ENCODE assay signal across 8 cellular contexts in genomic region chr11:2898366-2899079, GRCh38. TPM values are rescaled to one million over a fixed set of nuclear protein-coding genes. Genes with fewer than 3 reads are reported as not detected.
A peak's percentile ranks its signal among the peaks of the same experiment; 100 is the strongest.
DNase-seq lines count a peak whose midpoint lies in the region; ATAC-seq and TF ChIP-seq lines count a peak whose summit lies in the region.

No MANE protein-coding gene starts in this region.

- ATAC-seq in CD4-positive, alpha-beta T cell (ENCODE audit: poor library complexity): peak; percentile 61
- ATAC-seq in HG02763 (IDR thresholded peaks at IDR 0.05; ENCODE audit: unreplicated experiment) (no peak), GM18498 (IDR thresholded peaks at IDR 0.05; ENCODE audit: unreplicated experiment) (no peak)

- POLR2A ChIA-PET in CD4-positive, alpha-beta T cell (lab: Charles Lee): no interaction called here
- POLR2A ChIA-PET in activated CD4-positive, alpha-beta memory T cell treated with anti-CD3 and anti-CD28 coated beads for 36 hours (lab: Charles Lee): interaction anchor here (1.1 kb wide), 1 partner anchor 31 kb away, joined by 9 read pairs; the partner anchor contains the start of gene PHLDA2

- no CpG with 5 or more reads among the region's 12 CpGs for WGBS in neuronal stem cell (ENCODE audit: extremely low coverage in 2 of 2, insufficient read length in 2 of 2, insufficient replicate concordance in 1 of 2), 2 donors

- no peak overlapping the region for H3K4me2 ChIP-seq in neuronal stem cell (ENCODE audit: insufficient read depth, low read length, poor library complexity, severe bottlenecking)

- no peaks in the 10 kb centered on the region for H3K9me3 ChIP-seq in CD4-positive, alpha-beta T cell (ENCODE audit: control insufficient read depth, low read length)
- no peaks in the 10 kb centered on the region for H3K9me3 ChIP-seq in neuronal stem cell (replicated peaks in 1 of 2; ENCODE audit: control insufficient read depth in 2 of 2, insufficient read depth in 1 of 2, low read depth in 1 of 2, low read length in 2 of 2)

- H4K91ac ChIP-seq in neuronal stem cell (ENCODE audit: low read depth, low read length, poor library complexity): no peak overlapping the region

- H3K23ac ChIP-seq in neuronal stem cell (ENCODE audit: low read depth, low read length, poor library complexity): no peak overlapping the region

- no peaks in the 10 kb centered on the region for H3K36me3 ChIP-seq in neuronal stem cell (replicated peaks in 1 of 2; ENCODE audit: control insufficient read depth in 2 of 2, insufficient read depth in 2 of 2, low read length in 2 of 2)

- CTCF ChIA-PET in CD4-positive, alpha-beta T cell (lab: Charles Lee): interaction anchor here (1.2 to 1.8 kb wide), 2 partner anchors 10 to 366 kb away, joined by 6 to 10 read pairs; no protein-coding TSS in a partner anchor
- CTCF ChIA-PET in activated CD4-positive, alpha-beta memory T cell treated with anti-CD3 and anti-CD28 coated beads for 36 hours (lab: Charles Lee): interaction anchor here (0.6 to 1.8 kb wide), 7 partner anchors 9 to 593 kb away, joined by 3 to 10 read pairs (median 3); no protein-coding TSS in a partner anchor

- intact Hi-C loops in CD4-positive, alpha-beta T cell (cut with DNase I, micrococcal nuclease): loop anchor here in 1 of 2 experiments (10.0 kb wide), 2 partner anchors 704 to 1134 kb away; partner anchors contain the start of gene CTSD
- intact Hi-C loops in activated CD4-positive, alpha-beta memory T cell treated with anti-CD3 and anti-CD28 coated beads for 36 hours (cut with micrococcal nuclease): no loop called here

- H3K4ac ChIP-seq in neuronal stem cell (ENCODE audit: low read length): no peak overlapping the region

- H3K9me3 Mint-ChIP-seq in CD4-positive, alpha-beta T cell: no peaks in the 10 kb centered on the region
- H3K9me3 Mint-ChIP-seq in activated CD4-positive, alpha-beta memory T cell treated with anti-CD3 and anti-CD28 coated beads for 36 hours: no peaks in the 10 kb centered on the region
- no peaks in the 10 kb centered on the region for H3K9me3 Mint-ChIP-seq in endothelial cell (ENCODE audit: unreplicated experiment)

- no peaks in the 10 kb centered on the region for H3K27me3 ChIP-seq in CD4-positive, alpha-beta T cell (ENCODE audit: control insufficient read depth, insufficient read depth, low read length)
- H3K27me3 ChIP-seq in neuronal stem cell (ENCODE audit: control insufficient read depth in 3 of 3, insufficient read depth in 3 of 3, low read depth in 1 of 3, low read length in 3 of 3): peaks cover 0 to 2% (median 0%) of the 10 kb centered on the region in 3 experiments

- H2BK120ac ChIP-seq in neuronal stem cell (ENCODE audit: low read depth, low read length): no peak overlapping the region

- peak overlapping the region; percentile 77 for H2AFZ ChIP-seq in neuronal stem cell (ENCODE audit: low read length)

- no peaks in the 10 kb centered on the region for H3K36me3 Mint-ChIP-seq in CD4-positive, alpha-beta T cell (ENCODE audit: low read depth)
- H3K36me3 Mint-ChIP-seq in activated CD4-positive, alpha-beta memory T cell treated with anti-CD3 and anti-CD28 coated beads for 36 hours: no peaks in the 10 kb centered on the region
- H3K36me3 Mint-ChIP-seq in endothelial cell (ENCODE audit: low read depth, unreplicated experiment): peaks cover 4% of the 10 kb centered on the region

- H3K4me3 ChIP-seq in neuronal stem cell (ENCODE audit: low read length in 2 of 2): no peak overlapping the region

- no peak for TF ChIP-seq CTCF in CD4-positive, alpha-beta T cell (IDR thresholded peaks at IDR 0.05)
- no peak for TF ChIP-seq CTCF in endothelial cell (IDR thresholded peaks at IDR 0.05; ENCODE audit: unreplicated experiment)

- H3K4me1 Mint-ChIP-seq in CD4-positive, alpha-beta T cell (ENCODE audit: low read depth): peaks cover 38% of the 10 kb centered on the region
- peaks cover 28% of the 10 kb centered on the region for H3K4me1 Mint-ChIP-seq in activated CD4-positive, alpha-beta memory T cell treated with anti-CD3 and anti-CD28 coated beads for 36 hours (ENCODE audit: low read depth)
- H3K4me1 Mint-ChIP-seq in endothelial cell (ENCODE audit: unreplicated experiment): peaks cover 24% of the 10 kb centered on the region

- DNase-seq in CD4-positive, alpha-beta T cell: peak; percentile 22 to 62 (median 47)
- DNase-seq in M059J (ENCODE audit: low read depth) (peak; percentile 93), endothelial cell (ENCODE audit: low spot score) (no peak), neuronal stem cell (ENCODE audit: low spot score) (no peak), putamen (ENCODE audit: low spot score) (no peak)
- DNase-seq in activated CD4-positive, alpha-beta memory T cell treated with anti-CD3 and anti-CD28 coated beads for 36 hours: peak; percentile 80

- H3K27ac ChIP-seq in CD4-positive, alpha-beta T cell (ENCODE audit: low read depth, low read length): peak overlapping the region; percentile 16
- H3K27ac ChIP-seq in neuronal stem cell (replicated peaks; ENCODE audit: low read length): no peak overlapping the region

- peak overlapping the region; percentile 15 for H3K18ac ChIP-seq in neuronal stem cell (ENCODE audit: low read length)

- peaks cover 12 to 15% of the 10 kb centered on the region in 2 donors for H3K4me1 ChIP-seq in neuronal stem cell (ENCODE audit: control insufficient read depth in 2 of 2, insufficient read depth in 1 of 2, low read depth in 1 of 2, low read length in 2 of 2)

- H3K27me3 Mint-ChIP-seq in CD4-positive, alpha-beta T cell: no peaks in the 10 kb centered on the region
- H3K27me3 Mint-ChIP-seq in activated CD4-positive, alpha-beta memory T cell treated with anti-CD3 and anti-CD28 coated beads for 36 hours: no peaks in the 10 kb centered on the region
- peaks cover 10% of the 10 kb centered on the region for H3K27me3 Mint-ChIP-seq in endothelial cell (ENCODE audit: unreplicated experiment)

- peak overlapping the region; percentile 58 for H3K27ac Mint-ChIP-seq in CD4-positive, alpha-beta T cell
- H3K27ac Mint-ChIP-seq in activated CD4-positive, alpha-beta memory T cell treated with anti-CD3 and anti-CD28 coated beads for 36 hours: peak overlapping the region; percentile 79
- peak overlapping the region; percentile 9 for H3K27ac Mint-ChIP-seq in endothelial cell (ENCODE audit: unreplicated experiment)

- H2AK5ac ChIP-seq in neuronal stem cell (ENCODE audit: low read depth, low read length): no peak overlapping the region

- H3K9ac ChIP-seq in neuronal stem cell (ENCODE audit: low read depth, low read length, poor library complexity): no peak overlapping the region

- H2BK12ac ChIP-seq in neuronal stem cell (ENCODE audit: low read length): no peak overlapping the region

- H4K8ac ChIP-seq in neuronal stem cell (ENCODE audit: low read depth, low read length): no peak overlapping the region

- no peaks in the 10 kb centered on the region for H3K79me1 ChIP-seq in neuronal stem cell (ENCODE audit: low read depth, low read length)

- peak overlapping the region; percentile 78 for H3K14ac ChIP-seq in neuronal stem cell (ENCODE audit: low read length)

- H2BK15ac ChIP-seq in neuronal stem cell (ENCODE audit: low read length): peak overlapping the region; percentile 28

- H3K4me3 Mint-ChIP-seq in CD4-positive, alpha-beta T cell: peak overlapping the region; percentile 74
- H3K4me3 Mint-ChIP-seq in activated CD4-positive, alpha-beta memory T cell treated with anti-CD3 and anti-CD28 coated beads for 36 hours: peak overlapping the region; percentile 54
- peak overlapping the region; percentile 37 for H3K4me3 Mint-ChIP-seq in endothelial cell (ENCODE audit: unreplicated experiment)

- H2BK5ac ChIP-seq in neuronal stem cell (ENCODE audit: low read length): peak overlapping the region; percentile 68

RNA-seq across cellular contexts. Expression of gene CDKN1C, which starts 12.9 kb away (rescaled TPM):
- total RNA-seq in CD4-positive, alpha-beta T cell: 1 to 10 TPM; 1.9 to 2.5 TPM
- 4.4 and 6.2 TPM in 2 replicates for total RNA-seq in M059J (2014; rRNA removed; shearing (Covaris generic))
- total RNA-seq in activated CD4-positive, alpha-beta memory T cell treated with anti-CD3 and anti-CD28 coated beads for 36 hours: under 1 TPM; 0.41 to 0.69 TPM
- 25.3 TPM for total RNA-seq in endothelial cell (ENCODE audit: unreplicated experiment)
- 45.4 TPM for polyA plus RNA-seq in neuronal stem cell (2013, experiment 1 of 2)
- 48.3 TPM for polyA plus RNA-seq in neuronal stem cell (2013, experiment 2 of 2)

RNA-seq across cellular contexts. Expression of gene PHLDA2, which starts 30.7 kb away (rescaled TPM):
- total RNA-seq in CD4-positive, alpha-beta T cell: 1 to 10 TPM; 1.1 to 1.3 TPM
- total RNA-seq in M059J (2014; rRNA removed; shearing (Covaris generic)): 9.1 and 18.9 TPM in 2 replicates
- 1 to 10 TPM; 7.6 to 8.3 TPM for total RNA-seq in activated CD4-positive, alpha-beta memory T cell treated with anti-CD3 and anti-CD28 coated beads for 36 hours
- total RNA-seq in endothelial cell (ENCODE audit: unreplicated experiment): 8.1 TPM
- 6.3 TPM for polyA plus RNA-seq in neuronal stem cell (2013, experiment 1 of 2)
- 6.8 TPM for polyA plus RNA-seq in neuronal stem cell (2013, experiment 2 of 2)

Comparison
In these comparisons a context has a peak if more than half of its experiments do, and no peak if none do; other contexts are left out.
1. DNase-seq: peak in CD4-positive, alpha-beta T cell (10 of 10), M059J (single experiment) and activated CD4-positive, alpha-beta memory T cell treated with anti-CD3 and anti-CD28 coated beads for 36 hours (single experiment); none in endothelial cell (single experiment), neuronal stem cell (single experiment) and putamen (single experiment).
2. H3K27ac Mint-ChIP-seq: peak in every context shown above with its lines; median percentile 79 in activated CD4-positive, alpha-beta memory T cell treated with anti-CD3 and anti-CD28 coated beads for 36 hours; 58 in CD4-positive, alpha-beta T cell; 9 in endothelial cell.
3. Peak in every context shown above with its lines, with median percentiles within 50 percentile points of each other: H3K4me3 Mint-ChIP-seq.